ENCODE assay signal across 13 cellular contexts in genomic region chr9:128100581-128100980, GRCh38. TPM values are rescaled to one million over a fixed set of nuclear protein-coding genes. Genes with fewer than 3 reads are reported as not detected.
DNase-seq lines count a peak whose midpoint lies in the region; ATAC-seq and TF ChIP-seq lines count a peak whose summit lies in the region.
"Had no signal": no experiment of that assay in that cellular context is flagged by ENCODE, and none has a peak within 500 bp of the region (broad histone marks: within the 10 kb centered on the region; RNA-seq: fewer than 3 reads in every experiment).

No MANE protein-coding gene starts in this region.

- no peaks in the 10 kb centered on the region for H3K27me3 Mint-ChIP-seq in CD4-positive, CD25-positive, alpha-beta regulatory T cell
- H3K27me3 Mint-ChIP-seq: activated B cell treated with CpG ODN at 0.5 μM for 24 hours; stimulated activated naive CD8-positive, alpha-beta T cell treated with anti-CD3 and anti-CD28 coated beads, Interleukin-15, Interleukin-2, amounts not matched to agents 100 ng/mL and 50 ng/mL, for 24 hours had no signal

- H3K9me3 Mint-ChIP-seq in CD4-positive, CD25-positive, alpha-beta regulatory T cell: no peaks in the 10 kb centered on the region
- H3K9me3 Mint-ChIP-seq: activated B cell treated with CpG ODN at 0.5 μM for 24 hours; stimulated activated naive CD8-positive, alpha-beta T cell treated with anti-CD3 and anti-CD28 coated beads, Interleukin-15, Interleukin-2, amounts not matched to agents 100 ng/mL and 50 ng/mL, for 24 hours had no signal

- ATAC-seq in CD4-positive, CD25-positive, alpha-beta regulatory T cell (ENCODE audit: low read depth in 2 of 2): no peak
- no peak for ATAC-seq in gastrocnemius medialis
- ATAC-seq in esophagus mucosa: no peak
- ATAC-seq in GM18909 (IDR thresholded peaks at IDR 0.05; ENCODE audit: poor library complexity, unreplicated experiment): no peak
- ATAC-seq in HG03439 (IDR thresholded peaks at IDR 0.05; ENCODE audit: unreplicated experiment): no peak

- H3K27ac ChIP-seq in CD4-positive, CD25-positive, alpha-beta regulatory T cell (ENCODE audit: insufficient read depth, low read length, poor library complexity, severe bottlenecking): no peak overlapping the region
- peak overlapping the region; percentile 86 to 89 for H3K27ac ChIP-seq in right atrium auricular region
- H3K27ac ChIP-seq in gastrocnemius medialis: peak overlapping the region; percentile 91 to 99 (median 98)

- H3K36me3 ChIP-seq in CD4-positive, CD25-positive, alpha-beta regulatory T cell (ENCODE audit: control insufficient read depth, insufficient read depth, low read length): peaks cover 40% of the 10 kb centered on the region
- H3K36me3 ChIP-seq in adipocyte (ENCODE audit: control insufficient read depth, insufficient read depth, low read length, severe bottlenecking) (peaks cover 45% of the 10 kb centered on the region), right atrium auricular region (peaks cover 41% of the 10 kb centered on the region), gastrocnemius medialis (peaks cover 0 to 17% of the 10 kb centered on the region in 2 donors)

- H3K4me1 ChIP-seq in CD4-positive, CD25-positive, alpha-beta regulatory T cell (ENCODE audit: control insufficient read depth, insufficient read depth, low read length, poor library complexity, severe bottlenecking): peaks cover 29% of the 10 kb centered on the region
- H3K4me1 ChIP-seq in adipocyte (ENCODE audit: control insufficient read depth, insufficient read depth, low read length): peaks cover 42% of the 10 kb centered on the region
- H3K4me1 ChIP-seq in right atrium auricular region: peaks cover 0 to 85% of the 10 kb centered on the region in 2 donors
- H3K4me1 ChIP-seq in gastrocnemius medialis: peaks cover 64 to 68% of the 10 kb centered on the region in 2 donors

- TF ChIP-seq CTCF in right atrium auricular region (IDR thresholded peaks at IDR 0.05) (no peak), gastrocnemius medialis (IDR thresholded peaks at IDR 0.05 in 4 of 5, conservative IDR thresholded peaks at IDR 0.05 in 1 of 5) (no peak)

- no peak for TF ChIP-seq POLR2A in gastrocnemius medialis (IDR thresholded peaks at IDR 0.05)

- intact Hi-C loops in gastrocnemius medialis (cut with DNase I; ENCODE audit: low total_unique reads): loop anchor here (5.0 kb wide), 1 partner anchor 143 kb away; no protein-coding TSS in a partner anchor

- H3K27ac Mint-ChIP-seq in CD4-positive, CD25-positive, alpha-beta regulatory T cell: peak overlapping the region; percentile 56 to 65 (median 60)
- H3K27ac Mint-ChIP-seq: activated B cell treated with CpG ODN at 0.5 μM for 24 hours; stimulated activated naive CD8-positive, alpha-beta T cell treated with anti-CD3 and anti-CD28 coated beads, Interleukin-15, Interleukin-2, amounts not matched to agents 100 ng/mL and 50 ng/mL, for 24 hours had no signal

- no peak for DNase-seq in CD4-positive, CD25-positive, alpha-beta regulatory T cell
- DNase-seq in adipocyte (ENCODE audit: low read depth) (no peak), right atrium auricular region (ENCODE audit: low spot score) (no peak), gastrocnemius medialis (no peak), SHP77 treated with DMSO at 0.1 percent for 48 hours (lab: John Stamatoyannopoulos, UW) (no peak)
- DNase-seq: activated B cell treated with CpG ODN at 0.5 μM for 24 hours; activated naive CD4-positive, alpha-beta T cell treated with anti-CD3 and anti-CD28 coated beads, Interleukin-2, amount 50 U/mL, for 16 hours; NCI-H2107 had no signal

- no peaks in the 10 kb centered on the region for H3K27me3 ChIP-seq in CD4-positive, CD25-positive, alpha-beta regulatory T cell (ENCODE audit: control insufficient read depth, insufficient read depth, low read length)
- H3K27me3 ChIP-seq in adipocyte (replicated peaks; ENCODE audit: control insufficient read depth, insufficient read depth, low read length) (no peaks in the 10 kb centered on the region), right atrium auricular region (no peaks in the 10 kb centered on the region), gastrocnemius medialis (no peaks in the 10 kb centered on the region)

- H3K36me3 Mint-ChIP-seq in CD4-positive, CD25-positive, alpha-beta regulatory T cell: peaks cover 27% of the 10 kb centered on the region

- H3K4me3 Mint-ChIP-seq in CD4-positive, CD25-positive, alpha-beta regulatory T cell: no peak overlapping the region
- H3K4me3 Mint-ChIP-seq: activated B cell treated with CpG ODN at 0.5 μM for 24 hours; stimulated activated naive CD8-positive, alpha-beta T cell treated with anti-CD3 and anti-CD28 coated beads, Interleukin-15, Interleukin-2, amounts not matched to agents 100 ng/mL and 50 ng/mL, for 24 hours had no signal

- peaks cover 5 to 66% (median 35%) of the 10 kb centered on the region in 4 donors for H3K4me1 Mint-ChIP-seq in CD4-positive, CD25-positive, alpha-beta regulatory T cell

- H3K4me3 ChIP-seq in CD4-positive, CD25-positive, alpha-beta regulatory T cell (ENCODE audit: low read depth, low read length): no peak overlapping the region
- H3K4me3 ChIP-seq in adipocyte (ENCODE audit: low read length) (peak overlapping the region; percentile 88), right atrium auricular region (peak overlapping the region in 1 of 2 donors; percentile 46), gastrocnemius medialis (peak overlapping the region; percentile 70 to 86 (median 78))

- in situ Hi-C loops in gastrocnemius medialis (cut with MboI; ENCODE audit: low sequenced_read_pairs in 4 of 4): loop anchor here in 3 of 4 donors (10.0 to 25.0 kb wide), 2 partner anchors 138 to 146 kb away; no protein-coding TSS in a partner anchor

- no peaks in the 10 kb centered on the region for H3K9me3 ChIP-seq in CD4-positive, CD25-positive, alpha-beta regulatory T cell (ENCODE audit: control insufficient read depth in 2 of 2, low read length in 2 of 2)
- H3K9me3 ChIP-seq in adipocyte (ENCODE audit: control insufficient read depth, low read length) (no peaks in the 10 kb centered on the region), right atrium auricular region (no peaks in the 10 kb centered on the region), gastrocnemius medialis (no peaks in the 10 kb centered on the region)

- H3K9ac ChIP-seq in adipocyte (ENCODE audit: low read length): peak overlapping the region; percentile 92

RNA-seq across cellular contexts. Expression of gene PTGES2, which starts 26.9 kb away (rescaled TPM):
- total RNA-seq in CD4-positive, CD25-positive, alpha-beta regulatory T cell: 48.6 TPM
- 10 to 100 TPM; 33.8 to 39.1 (median 37.6) TPM for polyA plus RNA-seq in CD4-positive, CD25-positive, alpha-beta regulatory T cell
- total RNA-seq in right atrium auricular region (100 to 1,000 TPM; 114 to 118 TPM), gastrocnemius medialis (100 to 1,000 TPM in 3 of 4 donors, 10 to 100 TPM in 1; 95.2 to 266 (median 155) TPM), esophagus mucosa (52.0 TPM)

RNA-seq across cellular contexts. Expression of gene SLC25A25, which starts 32.5 kb away (rescaled TPM):
- 13.8 TPM for total RNA-seq in CD4-positive, CD25-positive, alpha-beta regulatory T cell
- polyA plus RNA-seq in CD4-positive, CD25-positive, alpha-beta regulatory T cell: 10 to 100 TPM; 11.3 to 12.0 (median 11.7) TPM
- 10 to 100 TPM in 1 of 2 donors, 1 to 10 TPM in 1; 8.2 to 11.8 TPM for total RNA-seq in right atrium auricular region
- 10 to 100 TPM; 26.9 to 98.7 (median 46.0) TPM for total RNA-seq in gastrocnemius medialis
- 15.2 TPM for total RNA-seq in esophagus mucosa

RNA-seq across cellular contexts. Expression of gene NAIF1, which starts 33.5 kb away (rescaled TPM):
- 16.8 TPM for total RNA-seq in CD4-positive, CD25-positive, alpha-beta regulatory T cell
- polyA plus RNA-seq in CD4-positive, CD25-positive, alpha-beta regulatory T cell: 10 to 100 TPM in 3 of 4 donors, 1 to 10 TPM in 1; 7.8 to 14.7 (median 12.3) TPM
- 1 to 10 TPM; 5.8 to 8.2 TPM for total RNA-seq in right atrium auricular region
- 1 to 10 TPM; 3.6 to 7.4 (median 6.9) TPM for total RNA-seq in gastrocnemius medialis
- total RNA-seq in esophagus mucosa: 7.1 TPM

RNA-seq across cellular contexts. Expression of gene LCN2, which starts 48.7 kb away (rescaled TPM):
- 0.94 TPM for total RNA-seq in CD4-positive, CD25-positive, alpha-beta regulatory T cell
- polyA plus RNA-seq in CD4-positive, CD25-positive, alpha-beta regulatory T cell: not detected
- total RNA-seq in right atrium auricular region (not detected), gastrocnemius medialis (under 1 TPM in 1 of 4 donors, not detected in 3; 1.00 TPM), esophagus mucosa (525 TPM)
- total RNA-seq: activated B cell treated with CpG ODN at 0.5 μM for 24 hours, lung microvascular endothelial cell had no signal

RNA-seq across cellular contexts. Expression of gene BBLN, which starts 59.5 kb away (rescaled TPM):
- total RNA-seq in CD4-positive, CD25-positive, alpha-beta regulatory T cell: 70.9 TPM
- 100 to 1,000 TPM; 111 to 176 (median 128) TPM for polyA plus RNA-seq in CD4-positive, CD25-positive, alpha-beta regulatory T cell
- total RNA-seq in right atrium auricular region: 100 to 1,000 TPM; 219 to 362 TPM
- 100 to 1,000 TPM in 3 of 4 donors, 10 to 100 TPM in 1; 73.5 to 145 (median 132) TPM for total RNA-seq in gastrocnemius medialis
- total RNA-seq in esophagus mucosa: 56.1 TPM
